ENCODE assay signal across 26 cellular contexts in genomic region chr4:144696376-144696775, GRCh38.
"Had no signal": no experiment of that assay in that cellular context is flagged by ENCODE, and none has a peak within 500 bp of the region (broad histone marks: within the 10 kb centered on the region; RNA-seq: fewer than 3 reads in every experiment).

No MANE protein-coding gene starts in this region.

- FAIRE-seq: urothelium cell line had no signal

- DNase-seq: stimulated activated CD4-positive, alpha-beta T cell treated with anti-CD3 and anti-CD28 coated beads, Interleukin-2, amount 100 ng/mL, for 48 hours; stimulated activated CD4-positive, alpha-beta T cell treated with anti-CD3 and anti-CD28 coated beads, Interleukin-4, amount 100 ng/mL, for 1 hour; stimulated activated CD4-positive, alpha-beta T cell treated with anti-CD3 and anti-CD28 coated beads, Interleukin-4, amount 100 ng/mL, for 24 hours; stimulated activated CD4-positive, alpha-beta T cell treated with anti-CD3 and anti-CD28 coated beads, Interleukin-4, amount 100 ng/mL, for 4 hours; stimulated activated CD8-positive, alpha-beta memory T cell treated with anti-CD3 and anti-CD28 coated beads, Interleukin-4, amount 100 ng/mL, for 48 hours; stimulated activated naive B cell treated with anti-CD40 and anti-IgM and Interleukin-4, amounts not matched to agents 10 μg/mL and 1 μg/mL and 100 μg/mL, for 72 hours; stimulated activated naive CD4-positive, alpha-beta T cell; stimulated activated naive CD4-positive, alpha-beta T cell treated with Interleukin-2 at 50 U/mL for 16 hours; stimulated activated naive CD8-positive, alpha-beta T cell treated with anti-CD3 and anti-CD28 coated beads, Interleukin-15, amount 100 ng/mL, for 72 hours; stimulated activated naive CD8-positive, alpha-beta T cell treated with anti-CD3 and anti-CD28 coated beads, Interleukin-15, Interleukin-2, amounts not matched to agents 100 U/mL and 50 U/mL, for 24 hours; stomach; substantia nigra; testis; thyroid gland; tibial artery; transverse colon; upper lobe of left lung; upper lobe of right lung; uterus had no signal

- H3K4me3 ChIP-seq: stomach, suprapubic skin, testis, thoracic aorta, thyroid gland, tibial artery, tibial nerve, transverse colon, upper lobe of left lung, upper lobe of right lung, uterus, vagina had no signal

- ATAC-seq: stimulated activated effector memory CD8-positive, alpha-beta T cell treated with anti-CD3 and anti-CD28 coated beads, Interleukin-12 subunit alpha, Interleukin-12 subunit beta, amount 100 ng/mL, for 72 hours; stimulated activated memory B cell treated with anti-CD40 and anti-IgM and Interleukin-4, amounts not matched to agents 10 μg/mL and 1 μg/mL and 100 μg/mL, for 72 hours; stimulated activated naive B cell treated with anti-CD40 and anti-IgM and Interleukin-4, amounts not matched to agents 10 μg/mL and 1 μg/mL and 100 μg/mL, for 72 hours; stimulated activated naive CD8-positive, alpha-beta T cell treated with anti-CD3 and anti-CD28 coated beads, Interleukin-15, amount 100 ng/mL, for 72 hours; stimulated activated naive CD8-positive, alpha-beta T cell treated with anti-CD3 and anti-CD28 coated beads, Interleukin-15, Interleukin-2, amounts not matched to agents 100 U/mL and 50 U/mL, for 24 hours; upper lobe of right lung had no signal
